8 cellular contexts compared by ENCODE assay signal in genomic region chr11:72079776-72080325, GRCh38. TPM values are rescaled to one million over a fixed set of nuclear protein-coding genes. Genes with fewer than 3 reads are reported as not detected.
DNase-seq lines count a peak whose midpoint lies in the region; TF ChIP-seq lines count a peak whose summit lies in the region.

No MANE protein-coding gene starts in this region.

- in situ Hi-C loops in HAP-1 (cut with MboI; ENCODE audit: low sequenced_read_pairs), result no loop called here

- peak overlapping the region; percentile 12 for H3K9ac ChIP-seq in rectal smooth muscle tissue (ENCODE audit: low read length)

- H3K4me3 ChIP-seq in HAP-1 (peak overlapping the region; percentile 79), WI38 (ENCODE audit: low read depth, low read length) (peak overlapping the region; percentile 83), cardiac muscle cell (peak overlapping the region; percentile 61), rectal smooth muscle tissue (ENCODE audit: low read length) (peak overlapping the region; percentile 83)

- no peaks in the 10 kb centered on the region for H3K9me3 ChIP-seq in HAP-1
- H3K9me3 ChIP-seq in cardiac muscle cell (ENCODE audit: low read depth), result no peaks in the 10 kb centered on the region

- H3K27me3 ChIP-seq in HAP-1 (ENCODE audit: low read depth), result no peaks in the 10 kb centered on the region
- H3K27me3 ChIP-seq in cardiac muscle cell, result no peaks in the 10 kb centered on the region
- H3K27me3 ChIP-seq in rectal smooth muscle tissue (ENCODE audit: control insufficient read depth, insufficient read depth, low read length), result no peaks in the 10 kb centered on the region

- DNase-seq in AG08395 (ENCODE audit: low spot score), result peak; percentile 31
- peak in 1 of 2 experiments; percentile 50 for DNase-seq in HAP-1 (ENCODE audit: low spot score in 2 of 2)
- no peak for DNase-seq in cardiac muscle cell (ENCODE audit: low read depth in 1 of 2, low spot score in 1 of 2)
- no peak for DNase-seq in SHP77 (lab: John Stamatoyannopoulos, UW)
- DNase-seq in NCI-H2029 (lab: John Stamatoyannopoulos, UW), result no peak
- DNase-seq in AG20443 (ENCODE audit: low spot score), result no peak

- 0 out of 2 replicates have a peak, but pooled peaks cover 9% of the 10 kb centered on the region for H3K36me3 ChIP-seq in HAP-1 (replicated peaks)
- H3K36me3 ChIP-seq in cardiac muscle cell, result no peaks in the 10 kb centered on the region
- no peaks in the 10 kb centered on the region for H3K36me3 ChIP-seq in rectal smooth muscle tissue (ENCODE audit: control insufficient read depth, insufficient read depth, low read length)

- H3K27ac ChIP-seq in cardiac muscle cell (peak overlapping the region; percentile 89), rectal smooth muscle tissue (ENCODE audit: low read depth, low read length) (peak overlapping the region; percentile 84)

- no peak for TF ChIP-seq CTCF in WI38 (IDR thresholded peaks at IDR 0.05; ENCODE audit: low read depth, low read length)
- TF ChIP-seq CTCF in cardiac muscle cell (IDR thresholded peaks at IDR 0.05; ENCODE audit: low read depth, low read length), result no peak

- H3K4me1 ChIP-seq in HAP-1 (peaks cover 11% of the 10 kb centered on the region), cardiac muscle cell (ENCODE audit: low read depth) (no peaks in the 10 kb centered on the region), rectal smooth muscle tissue (ENCODE audit: control insufficient read depth, insufficient read depth, low read length) (peaks cover 3% of the 10 kb centered on the region)

RNA-seq across cellular contexts. Expression of gene NUMA1, which starts 0.5 kb away (rescaled TPM):
- total RNA-seq in cardiac muscle cell, result 189 and 417 TPM in 2 replicates
- polyA plus RNA-seq in cardiac muscle cell, result 119 and 161 TPM in 2 replicates

RNA-seq across cellular contexts. Expression of gene LRRC51, which starts 0.8 kb away (rescaled TPM):
- 4.3 and 5.4 TPM in 2 replicates for total RNA-seq in cardiac muscle cell
- 5.6 and 7.3 TPM in 2 replicates for polyA plus RNA-seq in cardiac muscle cell

RNA-seq across cellular contexts. Expression of gene LAMTOR1, which starts 23.2 kb away (rescaled TPM):
- total RNA-seq in cardiac muscle cell, result 100 and 147 TPM in 2 replicates
- 137 and 180 TPM in 2 replicates for polyA plus RNA-seq in cardiac muscle cell

RNA-seq across cellular contexts. Expression of gene TOMT, which starts 25.9 kb away (rescaled TPM):
- total RNA-seq in cardiac muscle cell, result not detected in 2 replicates
- polyA plus RNA-seq in cardiac muscle cell, result not detected in 2 replicates

RNA-seq across cellular contexts. Expression of gene ANAPC15, which starts 32.6 kb away (rescaled TPM):
- 49.9 and 54.2 TPM in 2 replicates for total RNA-seq in cardiac muscle cell
- 59.7 and 101 TPM in 2 replicates for polyA plus RNA-seq in cardiac muscle cell
